ENCODE assay signal across 8 cellular contexts in genomic region chr3:101512521-101513418, GRCh38. TPM values are rescaled to one million over a fixed set of nuclear protein-coding genes. Genes with fewer than 3 reads are reported as not detected.
A peak's percentile ranks its signal among the peaks of the same experiment; 100 is the strongest.
DNase-seq lines count a peak whose midpoint lies in the region; ATAC-seq and TF ChIP-seq lines count a peak whose summit lies in the region.

Gene SENP7 (minus strand): TSS chr3:101513212. CDS start chr3:101513130, 82 bp downstream.

- H3K27ac ChIP-seq in RWPE2 (ENCODE audit: poor library complexity, severe bottlenecking): peak within 1 kb of the TSS; percentile 84

- H3K27me3 Mint-ChIP-seq in nephron progenitor cell (ENCODE audit: low read depth, poor library complexity): peaks cover 30% of the 10 kb centered on the region
- no peaks in the 10 kb centered on the region for H3K27me3 Mint-ChIP-seq in stimulated activated naive CD8-positive, alpha-beta T cell treated with anti-CD3 and anti-CD28 coated beads, Interleukin-15, amount 100 ng/mL, for 72 hours

- TF ChIP-seq CTCF in RWPE2 (IDR thresholded peaks at IDR 0.05; ENCODE audit: poor library complexity, severe bottlenecking): no peak
- no peak for TF ChIP-seq CTCF in fibroblast of the aortic adventitia (IDR thresholded peaks at IDR 0.05; ENCODE audit: insufficient read depth, low read length)
- TF ChIP-seq CTCF in nephron progenitor cell (IDR thresholded peaks at IDR 0.05): no peak

- ATAC-seq in GM21619 (IDR thresholded peaks at IDR 0.05; ENCODE audit: unreplicated experiment): peak; percentile 53
- ATAC-seq in RWPE2 (ENCODE audit: low read depth): peak; percentile 81
- peak; percentile 69 for ATAC-seq in stimulated activated naive CD8-positive, alpha-beta T cell treated with anti-CD3 and anti-CD28 coated beads, Interleukin-15, amount 100 ng/mL, for 72 hours

- H3K4me1 ChIP-seq in RWPE2 (ENCODE audit: insufficient read depth, poor library complexity, severe bottlenecking): peaks cover 20% of the 10 kb centered on the region

- no peaks in the 10 kb centered on the region for H3K36me3 ChIP-seq in RWPE2 (ENCODE audit: low read depth)

- H3K36me3 Mint-ChIP-seq in nephron progenitor cell (ENCODE audit: low read depth): peaks cover 25% of the 10 kb centered on the region

- H3K9me3 ChIP-seq in RWPE2 (ENCODE audit: severe bottlenecking): no peaks in the 10 kb centered on the region

- H3K4me3 Mint-ChIP-seq in nephron progenitor cell: peak within 1 kb of the TSS; percentile 100
- H3K4me3 Mint-ChIP-seq in stimulated activated naive CD8-positive, alpha-beta T cell treated with anti-CD3 and anti-CD28 coated beads, Interleukin-15, amount 100 ng/mL, for 72 hours: peak within 1 kb of the TSS; percentile 97 to 100

- H3K9me3 Mint-ChIP-seq in nephron progenitor cell: peaks cover 8% of the 10 kb centered on the region
- no peaks in the 10 kb centered on the region for H3K9me3 Mint-ChIP-seq in stimulated activated naive CD8-positive, alpha-beta T cell treated with anti-CD3 and anti-CD28 coated beads, Interleukin-15, amount 100 ng/mL, for 72 hours

- H3K27me3 ChIP-seq in RWPE2 (ENCODE audit: insufficient read depth, poor library complexity, severe bottlenecking): no peaks in the 10 kb centered on the region

- DNase-seq in DMS 273 treated with DMSO at 0.1 percent for 48 hours (lab: John Stamatoyannopoulos, UW) (peak; percentile 67), Kasumi-1 (lab: John Stamatoyannopoulos, UW) (peak; percentile 85 to 86), RWPE2 (ENCODE audit: low spot score) (peak; percentile 76), fibroblast of the aortic adventitia (ENCODE audit: low read depth) (peak; percentile 86), nephron progenitor cell (peak; percentile 78)
- peak; percentile 92 for DNase-seq in activated effector memory CD4-positive, alpha-beta T cell treated with anti-CD3 and anti-CD28 coated beads, Interleukin-2, amount 50 U/mL, for 16 hours
- DNase-seq in stimulated activated naive CD8-positive, alpha-beta T cell treated with anti-CD3 and anti-CD28 coated beads, Interleukin-15, amount 100 ng/mL, for 72 hours: peak; percentile 63 to 76

- peak within 1 kb of the TSS; percentile 61 for H3K4me3 ChIP-seq in RWPE2 (ENCODE audit: severe bottlenecking)
- peak within 1 kb of the TSS; percentile 86 for H3K4me3 ChIP-seq in fibroblast of the aortic adventitia (ENCODE audit: low read depth, low read length)

- H3K27ac Mint-ChIP-seq in nephron progenitor cell: peak within 1 kb of the TSS; percentile 96
- H3K27ac Mint-ChIP-seq in stimulated activated naive CD8-positive, alpha-beta T cell treated with anti-CD3 and anti-CD28 coated beads, Interleukin-15, amount 100 ng/mL, for 72 hours: peak within 1 kb of the TSS; percentile 98

- H3K4me1 Mint-ChIP-seq in nephron progenitor cell: peaks cover 4% of the 10 kb centered on the region
- peaks cover 33% of the 10 kb centered on the region for H3K4me1 Mint-ChIP-seq in stimulated activated naive CD8-positive, alpha-beta T cell treated with anti-CD3 and anti-CD28 coated beads, Interleukin-15, amount 100 ng/mL, for 72 hours

RNA-seq across cellular contexts. Expression of gene SENP7, which starts in this region (rescaled TPM):
- 19.5 and 24.0 TPM in 2 replicates for total RNA-seq in fibroblast of the aortic adventitia (ENCODE audit: low replicate concordance)

Comparison
In these comparisons a context has a peak if more than half of its experiments do, and no peak if none do; other contexts are left out.
1. Peak in every context shown above with its lines: DNase-seq, ATAC-seq, H3K4me3 ChIP-seq and H3K27ac ChIP-seq.